Comparison of ENCODE assay signal across 1 cellular context in the genomic region with DNA sequence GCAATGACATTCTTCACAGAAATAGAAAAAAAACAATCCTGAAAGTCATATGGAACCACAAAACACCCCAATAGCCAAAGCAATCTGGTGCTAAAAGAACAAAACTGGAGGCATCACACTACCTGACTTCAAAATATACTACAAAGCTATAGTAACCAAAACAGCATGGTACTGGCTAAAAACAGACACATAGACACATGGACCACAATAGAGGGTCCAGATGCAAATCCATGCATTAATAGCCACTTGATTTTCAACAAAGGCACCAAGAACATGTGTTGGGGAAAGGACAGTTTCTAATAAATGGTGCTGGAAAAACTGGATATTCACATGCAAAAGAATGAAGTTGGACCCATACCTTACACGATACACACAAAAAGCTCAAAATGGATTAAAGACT.
TF ChIP-seq lines count a peak whose summit lies in the region.

No MANE protein-coding gene starts in this region.

TF ChIP-seq in A549, 52 proteins besides CTCF, POLR2A, EP300 and RAD21 (continued from another document):
- TF ChIP-seq, protein P1, sequence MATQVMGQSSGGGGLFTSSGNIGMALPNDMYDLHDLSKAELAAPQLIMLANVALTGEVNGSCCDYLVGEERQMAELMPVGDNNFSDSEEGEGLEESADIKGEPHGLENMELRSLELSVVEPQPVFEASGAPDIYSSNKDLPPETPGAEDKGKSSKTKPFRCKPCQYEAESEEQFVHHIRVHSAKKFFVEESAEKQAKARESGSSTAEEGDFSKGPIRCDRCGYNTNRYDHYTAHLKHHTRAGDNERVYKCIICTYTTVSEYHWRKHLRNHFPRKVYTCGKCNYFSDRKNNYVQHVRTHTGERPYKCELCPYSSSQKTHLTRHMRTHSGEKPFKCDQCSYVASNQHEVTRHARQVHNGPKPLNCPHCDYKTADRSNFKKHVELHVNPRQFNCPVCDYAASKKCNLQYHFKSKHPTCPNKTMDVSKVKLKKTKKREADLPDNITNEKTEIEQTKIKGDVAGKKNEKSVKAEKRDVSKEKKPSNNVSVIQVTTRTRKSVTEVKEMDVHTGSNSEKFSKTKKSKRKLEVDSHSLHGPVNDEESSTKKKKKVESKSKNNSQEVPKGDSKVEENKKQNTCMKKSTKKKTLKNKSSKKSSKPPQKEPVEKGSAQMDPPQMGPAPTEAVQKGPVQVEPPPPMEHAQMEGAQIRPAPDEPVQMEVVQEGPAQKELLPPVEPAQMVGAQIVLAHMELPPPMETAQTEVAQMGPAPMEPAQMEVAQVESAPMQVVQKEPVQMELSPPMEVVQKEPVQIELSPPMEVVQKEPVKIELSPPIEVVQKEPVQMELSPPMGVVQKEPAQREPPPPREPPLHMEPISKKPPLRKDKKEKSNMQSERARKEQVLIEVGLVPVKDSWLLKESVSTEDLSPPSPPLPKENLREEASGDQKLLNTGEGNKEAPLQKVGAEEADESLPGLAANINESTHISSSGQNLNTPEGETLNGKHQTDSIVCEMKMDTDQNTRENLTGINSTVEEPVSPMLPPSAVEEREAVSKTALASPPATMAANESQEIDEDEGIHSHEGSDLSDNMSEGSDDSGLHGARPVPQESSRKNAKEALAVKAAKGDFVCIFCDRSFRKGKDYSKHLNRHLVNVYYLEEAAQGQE (IDR thresholded peaks at IDR 0.05): no peak
- peak; percentile 42; the same call in 1 of the 2 replicates for TF ChIP-seq KDM1A (IDR thresholded peaks at IDR 0.05; ENCODE audit: low read depth)
- no peak for TF ChIP-seq GATA3 (IDR thresholded peaks at IDR 0.05; ENCODE audit: borderline replicate concordance)
- TF ChIP-seq, protein P2, sequence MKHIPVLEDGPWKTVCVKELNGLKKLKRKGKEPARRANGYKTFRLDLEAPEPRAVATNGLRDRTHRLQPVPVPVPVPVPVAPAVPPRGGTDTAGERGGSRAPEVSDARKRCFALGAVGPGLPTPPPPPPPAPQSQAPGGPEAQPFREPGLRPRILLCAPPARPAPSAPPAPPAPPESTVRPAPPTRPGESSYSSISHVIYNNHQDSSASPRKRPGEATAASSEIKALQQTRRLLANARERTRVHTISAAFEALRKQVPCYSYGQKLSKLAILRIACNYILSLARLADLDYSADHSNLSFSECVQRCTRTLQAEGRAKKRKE (CRISPR knock-in tag; IDR thresholded peaks at IDR 0.05; ENCODE audit: low read depth): no peak
- TF ChIP-seq, protein P3, sequence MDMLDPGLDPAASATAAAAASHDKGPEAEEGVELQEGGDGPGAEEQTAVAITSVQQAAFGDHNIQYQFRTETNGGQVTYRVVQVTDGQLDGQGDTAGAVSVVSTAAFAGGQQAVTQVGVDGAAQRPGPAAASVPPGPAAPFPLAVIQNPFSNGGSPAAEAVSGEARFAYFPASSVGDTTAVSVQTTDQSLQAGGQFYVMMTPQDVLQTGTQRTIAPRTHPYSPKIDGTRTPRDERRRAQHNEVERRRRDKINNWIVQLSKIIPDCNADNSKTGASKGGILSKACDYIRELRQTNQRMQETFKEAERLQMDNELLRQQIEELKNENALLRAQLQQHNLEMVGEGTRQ (IDR thresholded peaks at IDR 0.05): no peak
- no peak for TF ChIP-seq TFCP2L1 (CRISPR knock-in tag; IDR thresholded peaks at IDR 0.05)
- no peak for TF ChIP-seq HEYL (CRISPR knock-in tag; IDR thresholded peaks at IDR 0.05)
TF ChIP-seq in A549: peak in this region for 1.
